8 cellular contexts compared by ENCODE assay signal in the genomic region with DNA sequence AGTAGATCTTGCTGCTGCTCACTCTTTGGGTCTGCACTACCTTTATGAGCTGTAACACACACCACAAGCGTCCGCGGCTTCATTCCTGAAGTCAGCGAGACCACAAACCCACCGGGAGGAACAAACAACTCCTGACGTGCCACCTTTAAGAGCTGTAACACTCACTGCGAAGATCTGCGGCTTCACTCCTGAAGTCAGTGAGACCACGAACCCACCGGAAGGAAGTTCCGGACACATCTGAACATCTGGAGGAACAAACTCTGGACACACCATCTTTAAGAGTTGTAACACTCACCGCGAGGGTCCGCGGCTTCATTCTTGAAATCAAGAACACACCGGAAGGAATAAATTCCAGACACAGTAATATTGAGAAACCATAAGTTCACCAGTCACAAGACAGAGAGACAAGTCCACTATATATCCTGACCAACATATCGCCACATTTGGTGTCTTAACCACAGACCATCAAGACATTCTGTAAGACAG.
A peak's percentile ranks its signal among the peaks of the same experiment; 100 is the strongest.
DNase-seq lines count a peak whose midpoint lies in the region; ATAC-seq and TF ChIP-seq lines count a peak whose summit lies in the region.
"Not testable (repeated sequence)": the region's sequence is repeated elsewhere in the genome, so short reads cannot be mapped to it uniquely, and the experiment has no call there.

No MANE protein-coding gene starts in this region.

- H3K27me3 Mint-ChIP-seq in effector memory CD8-positive, alpha-beta T cell; stimulated activated naive CD8-positive, alpha-beta T cell treated with anti-CD3 and anti-CD28 coated beads, Interleukin-15, Interleukin-2, amounts not matched to agents 100 ng/mL and 50 ng/mL, for 24 hours: not testable (repeated sequence)

- not testable (repeated sequence) for H3K27me3 ChIP-seq in HL-60 (ENCODE audit: insufficient read depth, poor library complexity, severe bottlenecking)

- DNase-seq in HL-60 (ENCODE audit: low read depth in 1 of 2, low spot score in 1 of 2): peak; percentile 72 to 93
- DNase-seq in activated CD4-positive, CD25-positive, alpha-beta regulatory T cell treated with anti-CD3 and anti-CD28 coated beads, Interleukin-2, amount 50 U/mL, for 72 hours: peak; percentile 60
- DNase-seq in activated T-cell treated with anti-CD3 and anti-CD28 coated beads, Interleukin-2, amount 50 U/mL, for 48 hours: peak; percentile 86 to 88
- peak; percentile 61 to 66 (median 61) for DNase-seq in effector memory CD8-positive, alpha-beta T cell
- DNase-seq in stimulated activated CD4-positive, alpha-beta T cell treated with anti-CD3 and anti-CD28 coated beads, Interleukin-2, amount 100 ng/mL, for 48 hours: peak; percentile 61 to 64

- not testable (repeated sequence) for H3K9me3 Mint-ChIP-seq in effector memory CD8-positive, alpha-beta T cell; stimulated activated naive CD8-positive, alpha-beta T cell treated with anti-CD3 and anti-CD28 coated beads, Interleukin-15, Interleukin-2, amounts not matched to agents 100 ng/mL and 50 ng/mL, for 24 hours

- not testable (repeated sequence) for TF ChIP-seq CTCF in HL-60 (IDR thresholded peaks at IDR 0.05; ENCODE audit: insufficient read depth, low read length)

- H3K27ac Mint-ChIP-seq in effector memory CD8-positive, alpha-beta T cell: peak overlapping the region; percentile 95 to 96
- peak overlapping the region; percentile 93 for H3K27ac Mint-ChIP-seq in stimulated activated naive CD8-positive, alpha-beta T cell treated with anti-CD3 and anti-CD28 coated beads, Interleukin-15, Interleukin-2, amounts not matched to agents 100 ng/mL and 50 ng/mL, for 24 hours

- ATAC-seq in GM18498 (IDR thresholded peaks at IDR 0.05; ENCODE audit: unreplicated experiment) (peak; percentile 57), HG02588 (IDR thresholded peaks at IDR 0.05; ENCODE audit: unreplicated experiment) (peak; percentile 58)
- ATAC-seq in effector memory CD8-positive, alpha-beta T cell (replicated peaks): peak; percentile 57

- H3K4me1 Mint-ChIP-seq in effector memory CD8-positive, alpha-beta T cell (ENCODE audit: low read depth in 2 of 2): peaks cover 23 to 47% of the 10 kb centered on the region in 2 donors
- peaks cover 43% of the 10 kb centered on the region for H3K4me1 Mint-ChIP-seq in stimulated activated naive CD8-positive, alpha-beta T cell treated with anti-CD3 and anti-CD28 coated beads, Interleukin-15, Interleukin-2, amounts not matched to agents 100 ng/mL and 50 ng/mL, for 24 hours (ENCODE audit: low read depth)

- H3K27ac ChIP-seq in HL-60 (replicated peaks): peak overlapping the region; percentile 30; the same call in 1 of the 2 replicates

- peak overlapping the region; percentile 1; the same call in 1 of the 2 replicates for H3K4me3 ChIP-seq in HL-60 (replicated peaks; ENCODE audit: insufficient read depth, low read length)

- H3K36me3 Mint-ChIP-seq in effector memory CD8-positive, alpha-beta T cell (ENCODE audit: insufficient read depth): peaks cover 24% of the 10 kb centered on the region
- not testable (repeated sequence) for H3K36me3 Mint-ChIP-seq in stimulated activated naive CD8-positive, alpha-beta T cell treated with anti-CD3 and anti-CD28 coated beads, Interleukin-15, Interleukin-2, amounts not matched to agents 100 ng/mL and 50 ng/mL, for 24 hours (ENCODE audit: low read depth)

- H3K4me3 Mint-ChIP-seq in effector memory CD8-positive, alpha-beta T cell: peak overlapping the region; percentile 77 to 79
- H3K4me3 Mint-ChIP-seq in stimulated activated naive CD8-positive, alpha-beta T cell treated with anti-CD3 and anti-CD28 coated beads, Interleukin-15, Interleukin-2, amounts not matched to agents 100 ng/mL and 50 ng/mL, for 24 hours: peak overlapping the region; percentile 79

Comparison
In these comparisons a context has a peak if more than half of its experiments do, and no peak if none do; other contexts are left out.
1. Peak in every context shown above with its lines: DNase-seq, ATAC-seq, H3K4me3 ChIP-seq and H3K27ac ChIP-seq.